1 cellular context compared by ENCODE assay signal in the genomic region with DNA sequence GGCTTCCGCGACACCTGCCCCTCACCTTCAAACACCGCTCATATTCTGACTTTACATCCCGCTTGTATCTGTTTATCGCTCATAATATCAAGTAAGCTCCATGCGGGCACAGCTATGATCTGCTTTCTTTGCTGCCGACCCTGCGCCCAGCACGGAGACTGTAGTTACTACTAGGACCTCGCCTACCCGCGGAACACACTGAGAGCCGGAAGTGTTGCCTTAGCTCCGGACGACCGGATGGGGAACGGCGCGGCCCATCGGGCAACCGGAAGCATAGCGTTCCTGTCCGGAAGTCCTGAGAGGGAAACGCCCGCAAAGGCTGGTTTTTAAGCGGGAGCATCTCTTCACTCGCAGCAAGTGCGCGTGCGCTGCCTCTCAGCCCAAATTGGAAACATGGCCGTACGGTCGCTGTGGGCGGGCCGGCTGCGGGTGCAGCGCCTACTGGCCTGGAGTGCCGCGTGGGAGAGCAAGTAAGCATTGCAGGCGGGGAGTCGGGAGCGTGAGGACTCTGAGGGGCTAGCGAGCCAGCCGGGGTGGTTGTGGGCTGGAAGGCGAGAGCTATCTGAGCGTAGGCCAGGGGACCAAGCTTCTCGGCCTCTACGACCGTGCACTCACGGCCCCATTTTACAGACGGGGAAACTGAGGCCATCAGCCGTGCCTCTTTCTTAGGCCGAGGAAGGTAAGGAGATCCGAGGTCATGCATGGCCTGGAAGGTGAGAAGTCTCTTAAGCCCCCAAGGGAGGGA.
TF ChIP-seq lines count a peak whose summit lies in the region.

A gene with protein sequence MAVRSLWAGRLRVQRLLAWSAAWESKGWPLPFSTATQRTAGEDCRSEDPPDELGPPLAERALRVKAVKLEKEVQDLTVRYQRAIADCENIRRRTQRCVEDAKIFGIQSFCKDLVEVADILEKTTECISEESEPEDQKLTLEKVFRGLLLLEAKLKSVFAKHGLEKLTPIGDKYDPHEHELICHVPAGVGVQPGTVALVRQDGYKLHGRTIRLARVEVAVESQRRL (plus strand): TSS at position 353 of the 745 bp plus-strand sequence. CDS start 41 bp downstream, at position 394.

TF ChIP-seq in HepG2, 621 proteins besides CTCF, POLR2A, EP300 and RAD21 (continued from another document and continues in another):
- TF ChIP-seq, protein P1, sequence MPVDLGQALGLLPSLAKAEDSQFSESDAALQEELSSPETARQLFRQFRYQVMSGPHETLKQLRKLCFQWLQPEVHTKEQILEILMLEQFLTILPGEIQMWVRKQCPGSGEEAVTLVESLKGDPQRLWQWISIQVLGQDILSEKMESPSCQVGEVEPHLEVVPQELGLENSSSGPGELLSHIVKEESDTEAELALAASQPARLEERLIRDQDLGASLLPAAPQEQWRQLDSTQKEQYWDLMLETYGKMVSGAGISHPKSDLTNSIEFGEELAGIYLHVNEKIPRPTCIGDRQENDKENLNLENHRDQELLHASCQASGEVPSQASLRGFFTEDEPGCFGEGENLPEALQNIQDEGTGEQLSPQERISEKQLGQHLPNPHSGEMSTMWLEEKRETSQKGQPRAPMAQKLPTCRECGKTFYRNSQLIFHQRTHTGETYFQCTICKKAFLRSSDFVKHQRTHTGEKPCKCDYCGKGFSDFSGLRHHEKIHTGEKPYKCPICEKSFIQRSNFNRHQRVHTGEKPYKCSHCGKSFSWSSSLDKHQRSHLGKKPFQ (CRISPR knock-in tag; IDR thresholded peaks at IDR 0.05; ENCODE audit: insufficient replicate concordance): peak; percentile 76
- TF ChIP-seq ETV5 (CRISPR knock-in tag; IDR thresholded peaks at IDR 0.05; ENCODE audit: borderline replicate concordance) (peak; percentile 99), GABPA (IDR thresholded peaks at IDR 0.05; ENCODE audit: low read depth, low read length) (peak; percentile 95), GABPA (CRISPR knock-in tag; IDR thresholded peaks at IDR 0.05; ENCODE audit: low read depth) (peak; percentile 99), ZNF329 (CRISPR knock-in tag; IDR thresholded peaks at IDR 0.05; ENCODE audit: low read depth) (no peak), ZNF343 (CRISPR knock-in tag; IDR thresholded peaks at IDR 0.05) (0 out of 2 replicates have a peak, but pooled peaks have one; percentile 55), SRSF4 (IDR thresholded peaks at IDR 0.05; ENCODE audit: low read depth, low read length, poor library complexity, severe bottlenecking) (no peak), ZBTB7A (CRISPR knock-in tag; IDR thresholded peaks at IDR 0.05) (0 out of 2 replicates have a peak, but pooled peaks have one; percentile 32), NFYC (CRISPR knock-in tag; IDR thresholded peaks at IDR 0.05) (0 out of 2 replicates have a peak, but pooled peaks have one; percentile 41), PAXIP1 (CRISPR knock-in tag; conservative IDR thresholded peaks at IDR 0.05) (peak; percentile 61; the same call in 1 of the 2 replicates), MAX (IDR thresholded peaks at IDR 0.05) (peak; percentile 88), ZBTB21 (CRISPR knock-in tag; IDR thresholded peaks at IDR 0.05) (no peak), TBP (CRISPR knock-in tag; IDR thresholded peaks at IDR 0.05) (no peak), ZNF724P (CRISPR knock-in tag; IDR thresholded peaks at IDR 0.05; ENCODE audit: borderline replicate concordance) (peak; percentile 84; the same call in 1 of the 2 replicates), FOXO1 (CRISPR knock-in tag; IDR thresholded peaks at IDR 0.05) (peak; percentile 15; the same call in 1 of the 2 replicates), TEAD3 (CRISPR knock-in tag; optimal IDR thresholded peaks at IDR 0.05; ENCODE audit: borderline replicate concordance) (no peak), ZNF367 (CRISPR knock-in tag; IDR thresholded peaks at IDR 0.05; ENCODE audit: borderline replicate concordance) (no peak), ZNF782 (CRISPR knock-in tag; IDR thresholded peaks at IDR 0.05; ENCODE audit: borderline replicate concordance) (0 out of 2 replicates have a peak, but pooled peaks have one; percentile 52), ZBTB8A (CRISPR knock-in tag; IDR thresholded peaks at IDR 0.05; ENCODE audit: borderline replicate concordance, low read depth) (no peak), CHCHD3 (CRISPR knock-in tag; IDR thresholded peaks at IDR 0.05) (no peak), SMYD3 (CRISPR knock-in tag; IDR thresholded peaks at IDR 0.05) (peak; percentile 89), FOXC1 (CRISPR knock-in tag; IDR thresholded peaks at IDR 0.05; ENCODE audit: borderline replicate concordance) (peak; percentile 58; the same call in 1 of the 2 replicates), ZFX (CRISPR knock-in tag; IDR thresholded peaks at IDR 0.05; ENCODE audit: low read depth) (peak; percentile 96), GTF3A (CRISPR knock-in tag; conservative IDR thresholded peaks at IDR 0.05) (no peak), HOMEZ (CRISPR knock-in tag; IDR thresholded peaks at IDR 0.05; ENCODE audit: low read depth) (peak; percentile 58; the same call in 1 of the 2 replicates), ZKSCAN5 (CRISPR knock-in tag; IDR thresholded peaks at IDR 0.05) (no peak), KAT8 (CRISPR knock-in tag; IDR thresholded peaks at IDR 0.05) (peak; percentile 99), HDAC6 (IDR thresholded peaks at IDR 0.05; ENCODE audit: low read depth, low read length) (no peak), SKI (IDR thresholded peaks at IDR 0.05; ENCODE audit: partially characterized antibody) (no peak), ARNT (IDR thresholded peaks at IDR 0.05) (no peak), ZNF180 (CRISPR knock-in tag; IDR thresholded peaks at IDR 0.05; ENCODE audit: borderline replicate concordance, low read depth) (no peak), ZBTB38 (CRISPR knock-in tag; IDR thresholded peaks at IDR 0.05) (peak; percentile 77)
- TF ChIP-seq, protein P2, sequence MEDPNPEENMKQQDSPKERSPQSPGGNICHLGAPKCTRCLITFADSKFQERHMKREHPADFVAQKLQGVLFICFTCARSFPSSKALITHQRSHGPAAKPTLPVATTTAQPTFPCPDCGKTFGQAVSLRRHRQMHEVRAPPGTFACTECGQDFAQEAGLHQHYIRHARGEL (CRISPR knock-in tag; IDR thresholded peaks at IDR 0.05): no peak
- TF ChIP-seq, protein P3, sequence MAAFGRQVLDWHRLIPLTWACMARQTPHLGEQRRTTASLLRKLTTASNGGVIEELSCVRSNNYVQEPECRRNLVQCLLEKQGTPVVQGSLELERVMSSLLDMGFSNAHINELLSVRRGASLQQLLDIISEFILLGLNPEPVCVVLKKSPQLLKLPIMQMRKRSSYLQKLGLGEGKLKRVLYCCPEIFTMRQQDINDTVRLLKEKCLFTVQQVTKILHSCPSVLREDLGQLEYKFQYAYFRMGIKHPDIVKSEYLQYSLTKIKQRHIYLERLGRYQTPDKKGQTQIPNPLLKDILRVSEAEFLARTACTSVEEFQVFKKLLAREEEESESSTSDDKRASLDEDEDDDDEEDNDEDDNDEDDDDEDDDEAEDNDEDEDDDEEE (CRISPR knock-in tag; IDR thresholded peaks at IDR 0.05): peak; percentile 84; the same call in 1 of the 2 replicates
- TF ChIP-seq, protein P4, sequence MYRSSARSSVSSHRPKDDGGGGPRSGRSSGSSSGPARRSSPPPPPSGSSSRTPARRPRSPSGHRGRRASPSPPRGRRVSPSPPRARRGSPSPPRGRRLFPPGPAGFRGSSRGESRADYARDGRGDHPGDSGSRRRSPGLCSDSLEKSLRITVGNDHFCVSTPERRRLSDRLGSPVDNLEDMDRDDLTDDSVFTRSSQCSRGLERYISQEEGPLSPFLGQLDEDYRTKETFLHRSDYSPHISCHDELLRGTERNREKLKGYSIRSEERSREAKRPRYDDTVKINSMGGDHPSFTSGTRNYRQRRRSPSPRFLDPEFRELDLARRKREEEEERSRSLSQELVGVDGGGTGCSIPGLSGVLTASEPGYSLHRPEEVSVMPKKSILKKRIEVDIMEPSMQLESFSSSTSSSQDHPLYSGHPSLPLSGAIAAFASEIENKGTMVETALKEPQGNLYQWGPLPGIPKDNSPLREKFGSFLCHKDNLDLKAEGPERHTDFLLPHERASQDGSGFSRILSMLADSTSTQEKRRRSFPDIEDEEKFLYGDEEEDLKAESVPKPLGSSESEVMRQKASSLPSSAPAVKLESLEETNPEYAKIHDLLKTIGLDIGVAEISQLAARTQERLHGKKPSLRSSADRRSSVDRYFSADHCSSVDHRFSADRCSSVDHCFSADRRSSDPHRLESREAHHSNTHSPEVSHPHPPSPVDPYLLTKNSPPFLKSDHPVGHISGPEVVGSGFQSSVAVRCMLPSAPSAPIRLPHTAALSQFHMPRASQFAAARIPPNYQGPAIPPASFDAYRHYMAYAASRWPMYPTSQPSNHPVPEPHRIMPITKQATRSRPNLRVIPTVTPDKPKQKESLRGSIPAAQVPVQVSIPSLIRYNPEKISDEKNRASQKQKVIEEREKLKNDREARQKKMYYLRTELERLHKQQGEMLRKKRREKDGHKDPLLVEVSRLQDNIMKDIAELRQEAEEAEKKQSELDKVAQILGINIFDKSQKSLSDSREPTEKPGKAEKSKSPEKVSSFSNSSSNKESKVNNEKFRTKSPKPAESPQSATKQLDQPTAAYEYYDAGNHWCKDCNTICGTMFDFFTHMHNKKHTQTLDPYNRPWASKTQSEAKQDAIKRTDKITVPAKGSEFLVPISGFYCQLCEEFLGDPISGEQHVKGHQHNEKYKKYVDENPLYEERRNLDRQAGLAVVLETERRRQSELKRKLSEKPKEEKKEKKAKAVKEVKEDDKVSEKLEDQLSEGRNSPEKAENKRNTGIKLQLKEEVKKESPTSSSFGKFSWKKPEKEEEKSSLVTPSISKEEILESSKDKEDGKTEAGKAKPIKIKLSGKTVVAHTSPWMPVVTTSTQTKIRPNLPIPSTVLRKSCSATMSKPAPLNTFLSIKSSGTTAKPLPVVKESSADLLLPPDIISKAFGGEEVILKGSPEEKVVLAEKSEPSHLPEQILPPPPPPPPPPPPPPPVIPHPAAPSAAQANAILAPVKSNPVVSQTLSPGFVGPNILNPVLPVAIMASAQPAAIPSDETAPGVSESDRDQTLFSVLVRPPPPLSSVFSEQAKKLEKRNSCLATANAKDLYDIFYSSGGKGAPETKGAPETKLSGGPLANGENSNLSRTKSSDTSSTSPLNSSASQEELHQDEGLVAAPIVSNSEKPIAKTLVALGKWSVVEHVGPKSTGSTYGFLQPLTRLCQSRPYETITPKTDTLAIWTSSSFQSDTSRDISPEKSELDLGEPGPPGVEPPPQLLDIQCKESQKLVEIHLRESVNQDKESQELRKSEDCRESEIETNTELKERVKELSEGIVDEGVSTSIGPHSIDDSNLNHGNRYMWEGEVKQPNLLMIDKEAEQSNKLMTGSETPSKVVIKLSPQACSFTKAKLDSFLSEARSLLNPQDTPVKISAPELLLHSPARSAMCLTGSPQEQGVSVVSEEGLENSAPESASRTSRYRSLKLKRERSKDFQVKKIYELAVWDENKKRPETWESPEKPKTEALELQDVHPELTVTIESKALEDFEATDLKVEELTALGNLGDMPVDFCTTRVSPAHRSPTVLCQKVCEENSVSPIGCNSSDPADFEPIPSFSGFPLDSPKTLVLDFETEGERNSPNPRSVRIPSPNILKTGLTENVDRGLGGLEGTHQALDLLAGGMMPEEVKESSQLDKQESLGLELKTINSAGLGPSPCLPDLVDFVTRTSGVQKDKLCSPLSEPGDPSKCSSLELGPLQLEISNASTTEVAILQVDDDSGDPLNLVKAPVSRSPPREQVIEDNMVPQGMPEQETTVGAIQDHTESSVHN (CRISPR knock-in tag; IDR thresholded peaks at IDR 0.05): no peak; the same call in 1 of the 2 replicates
- TF ChIP-seq, protein P5, sequence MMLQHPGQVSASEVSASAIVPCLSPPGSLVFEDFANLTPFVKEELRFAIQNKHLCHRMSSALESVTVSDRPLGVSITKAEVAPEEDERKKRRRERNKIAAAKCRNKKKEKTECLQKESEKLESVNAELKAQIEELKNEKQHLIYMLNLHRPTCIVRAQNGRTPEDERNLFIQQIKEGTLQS (CRISPR knock-in tag; IDR thresholded peaks at IDR 0.05): peak; percentile 9; the same call in 1 of the 2 replicates
- TF ChIP-seq, protein P6, sequence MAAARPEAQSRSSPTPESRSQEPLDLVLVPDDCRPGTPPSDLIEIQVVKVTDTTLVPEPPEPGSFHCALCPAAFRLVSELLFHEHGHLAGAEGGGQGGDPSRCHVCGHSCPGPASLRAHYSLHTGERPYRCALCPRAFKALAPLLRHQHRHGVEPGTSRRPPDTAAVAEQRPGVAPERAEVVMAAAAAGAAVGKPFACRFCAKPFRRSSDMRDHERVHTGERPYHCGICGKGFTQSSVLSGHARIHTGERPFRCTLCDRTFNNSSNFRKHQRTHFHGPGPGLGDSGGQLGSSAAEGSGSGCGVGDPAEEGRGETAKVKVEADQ (CRISPR knock-in tag; IDR thresholded peaks at IDR 0.05; ENCODE audit: borderline replicate concordance): 0 out of 2 replicates have a peak, but pooled peaks have one; percentile 54
